1 cellular context compared by ENCODE assay signal in genomic region chr13:40665061-40665753, GRCh38.
A peak's percentile ranks its signal among the peaks of the same experiment; 100 is the strongest.
TF ChIP-seq lines count a peak whose summit lies in the region.

No MANE protein-coding gene starts in this region.

TF ChIP-seq in HepG2, 621 proteins besides CTCF, POLR2A, EP300 and RAD21 (continued from another document and continues in another):
- TF ChIP-seq ZNF264 (CRISPR knock-in tag; IDR thresholded peaks at IDR 0.05) (no peak), AFF4 (CRISPR knock-in tag; IDR thresholded peaks at IDR 0.05) (no peak), MTA1 (CRISPR knock-in tag; IDR thresholded peaks at IDR 0.05; ENCODE audit: borderline replicate concordance) (no peak), TFE3 (CRISPR knock-in tag; IDR thresholded peaks at IDR 0.05) (no peak), SMARCC2 (IDR thresholded peaks at IDR 0.05) (no peak), DR1 (CRISPR knock-in tag; IDR thresholded peaks at IDR 0.05) (no peak), KMT2A (CRISPR knock-in tag; IDR thresholded peaks at IDR 0.05) (peak; percentile 40), NFYB (CRISPR knock-in tag; IDR thresholded peaks at IDR 0.05) (no peak), ZNF710 (CRISPR knock-in tag; IDR thresholded peaks at IDR 0.05; ENCODE audit: borderline replicate concordance) (no peak), SIX1 (CRISPR knock-in tag; IDR thresholded peaks at IDR 0.05; ENCODE audit: borderline replicate concordance) (no peak), NPAS2 (CRISPR knock-in tag; IDR thresholded peaks at IDR 0.05; ENCODE audit: borderline replicate concordance) (no peak), ZNF615 (CRISPR knock-in tag; IDR thresholded peaks at IDR 0.05; ENCODE audit: borderline replicate concordance) (no peak), U2AF2 (IDR thresholded peaks at IDR 0.05; ENCODE audit: low read depth, low read length) (no peak), ZNF790 (CRISPR knock-in tag; IDR thresholded peaks at IDR 0.05; ENCODE audit: borderline replicate concordance) (no peak), GPBP1L1 (CRISPR knock-in tag; IDR thresholded peaks at IDR 0.05) (no peak), PPARG (CRISPR knock-in tag; conservative IDR thresholded peaks at IDR 0.05) (no peak), NFIC (IDR thresholded peaks at IDR 0.05; ENCODE audit: low read length) (no peak), RFX1 (IDR thresholded peaks at IDR 0.05) (no peak), NFE2L2 (IDR thresholded peaks at IDR 0.05; ENCODE audit: low read length) (no peak), RBM22 (optimal IDR thresholded peaks at IDR 0.05; ENCODE audit: low read length) (no peak), FOXC1 (CRISPR knock-in tag; IDR thresholded peaks at IDR 0.05; ENCODE audit: borderline replicate concordance) (no peak), SP4 (CRISPR knock-in tag; IDR thresholded peaks at IDR 0.05) (0 out of 2 replicates have a peak, but pooled peaks have one; percentile 3), KAT7 (CRISPR knock-in tag; IDR thresholded peaks at IDR 0.05; ENCODE audit: borderline replicate concordance) (peak; percentile 29; the same call in 1 of the 2 replicates), ZNF770 (CRISPR knock-in tag; IDR thresholded peaks at IDR 0.05) (no peak), CHCHD3 (CRISPR knock-in tag; IDR thresholded peaks at IDR 0.05) (no peak), ARNT (IDR thresholded peaks at IDR 0.05) (no peak), RARG (CRISPR knock-in tag; IDR thresholded peaks at IDR 0.05; ENCODE audit: low read depth) (no peak), ZBTB40 (IDR thresholded peaks at IDR 0.05) (no peak), ZBTB40 (CRISPR knock-in tag; IDR thresholded peaks at IDR 0.05) (peak; percentile 66), HMG20B (CRISPR knock-in tag; conservative IDR thresholded peaks at IDR 0.05) (no peak), NFATC3 (CRISPR knock-in tag; IDR thresholded peaks at IDR 0.05) (no peak), ZBTB1 (CRISPR knock-in tag; IDR thresholded peaks at IDR 0.05; ENCODE audit: borderline replicate concordance) (no peak), ZNF784 (CRISPR knock-in tag; IDR thresholded peaks at IDR 0.05; ENCODE audit: borderline replicate concordance) (no peak; the same call in 1 of the 2 replicates), HOXA5 (CRISPR knock-in tag; IDR thresholded peaks at IDR 0.05) (no peak), ZC3H13 (CRISPR knock-in tag; IDR thresholded peaks at IDR 0.05) (peak; percentile 54; the same call in 1 of the 2 replicates), ZFP36 (IDR thresholded peaks at IDR 0.05; ENCODE audit: borderline replicate concordance, low read depth, low read length, partially characterized antibody) (no peak), MXD4 (CRISPR knock-in tag; IDR thresholded peaks at IDR 0.05) (no peak), ZBTB20 (CRISPR knock-in tag; IDR thresholded peaks at IDR 0.05; ENCODE audit: borderline replicate concordance, low read depth) (no peak), JUND (CRISPR knock-in tag; IDR thresholded peaks at IDR 0.05) (no peak), ZNF484 (CRISPR knock-in tag; IDR thresholded peaks at IDR 0.05; ENCODE audit: borderline replicate concordance, low read depth) (no peak), MTF2 (CRISPR knock-in tag; IDR thresholded peaks at IDR 0.05; ENCODE audit: borderline replicate concordance) (no peak)
